Comparison of ENCODE assay signal across 1 cellular context in the genomic region with DNA sequence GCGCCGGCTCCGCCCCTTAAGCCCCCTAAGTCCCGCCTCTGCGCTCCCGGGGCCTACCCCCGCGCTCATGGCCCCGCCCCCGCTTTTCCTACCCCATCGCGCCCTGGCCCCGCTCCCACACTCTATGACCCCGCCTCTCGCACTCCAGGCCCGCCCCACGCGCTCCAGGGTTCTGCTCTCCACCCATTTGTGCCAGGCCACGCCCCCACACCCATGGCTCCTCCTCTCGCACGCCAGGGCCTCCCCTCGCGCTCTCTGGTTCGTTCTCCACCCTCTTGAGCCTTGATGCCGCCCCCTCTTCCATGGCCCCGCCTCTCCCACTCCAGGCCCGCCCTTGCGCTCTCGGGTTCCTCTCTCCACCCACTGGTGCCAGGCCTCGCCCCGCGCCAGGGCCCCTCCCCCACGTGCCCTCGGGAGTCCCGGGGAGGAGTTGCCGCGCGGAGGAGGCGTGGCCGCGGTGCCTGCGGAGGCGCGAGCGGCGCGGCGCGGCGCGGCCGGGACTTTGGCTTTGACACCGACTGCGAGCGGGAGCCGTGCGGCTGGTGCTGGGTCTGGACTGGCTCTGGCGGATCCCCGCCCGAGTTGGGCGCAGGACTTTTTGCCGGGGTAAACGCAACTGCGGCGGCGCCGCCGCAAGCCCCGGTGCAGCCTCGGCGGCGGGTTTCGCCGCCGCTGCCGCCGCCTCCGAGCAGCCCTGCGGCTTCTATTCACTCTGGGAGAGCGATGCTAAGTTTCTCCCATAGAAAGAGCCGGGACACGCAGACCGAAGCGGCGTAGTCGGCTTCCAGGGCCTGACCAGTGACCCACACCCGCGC.
TF ChIP-seq lines count a peak whose summit lies in the region.

TSS of gene EEPD1 (plus strand) at position 499 of the 815 bp plus-strand sequence. CDS start 1,071 bp downstream, outside the sequence.

TF ChIP-seq in HepG2, 621 proteins besides CTCF, POLR2A, EP300 and RAD21 (continued from another document and continues in another):
- peak; percentile 30; the same call in 1 of the 2 replicates for TF ChIP-seq HNF1B (CRISPR knock-in tag; IDR thresholded peaks at IDR 0.05)
- peak; percentile 73 for TF ChIP-seq PAXIP1 (CRISPR knock-in tag; conservative IDR thresholded peaks at IDR 0.05)
- TF ChIP-seq, protein P1, sequence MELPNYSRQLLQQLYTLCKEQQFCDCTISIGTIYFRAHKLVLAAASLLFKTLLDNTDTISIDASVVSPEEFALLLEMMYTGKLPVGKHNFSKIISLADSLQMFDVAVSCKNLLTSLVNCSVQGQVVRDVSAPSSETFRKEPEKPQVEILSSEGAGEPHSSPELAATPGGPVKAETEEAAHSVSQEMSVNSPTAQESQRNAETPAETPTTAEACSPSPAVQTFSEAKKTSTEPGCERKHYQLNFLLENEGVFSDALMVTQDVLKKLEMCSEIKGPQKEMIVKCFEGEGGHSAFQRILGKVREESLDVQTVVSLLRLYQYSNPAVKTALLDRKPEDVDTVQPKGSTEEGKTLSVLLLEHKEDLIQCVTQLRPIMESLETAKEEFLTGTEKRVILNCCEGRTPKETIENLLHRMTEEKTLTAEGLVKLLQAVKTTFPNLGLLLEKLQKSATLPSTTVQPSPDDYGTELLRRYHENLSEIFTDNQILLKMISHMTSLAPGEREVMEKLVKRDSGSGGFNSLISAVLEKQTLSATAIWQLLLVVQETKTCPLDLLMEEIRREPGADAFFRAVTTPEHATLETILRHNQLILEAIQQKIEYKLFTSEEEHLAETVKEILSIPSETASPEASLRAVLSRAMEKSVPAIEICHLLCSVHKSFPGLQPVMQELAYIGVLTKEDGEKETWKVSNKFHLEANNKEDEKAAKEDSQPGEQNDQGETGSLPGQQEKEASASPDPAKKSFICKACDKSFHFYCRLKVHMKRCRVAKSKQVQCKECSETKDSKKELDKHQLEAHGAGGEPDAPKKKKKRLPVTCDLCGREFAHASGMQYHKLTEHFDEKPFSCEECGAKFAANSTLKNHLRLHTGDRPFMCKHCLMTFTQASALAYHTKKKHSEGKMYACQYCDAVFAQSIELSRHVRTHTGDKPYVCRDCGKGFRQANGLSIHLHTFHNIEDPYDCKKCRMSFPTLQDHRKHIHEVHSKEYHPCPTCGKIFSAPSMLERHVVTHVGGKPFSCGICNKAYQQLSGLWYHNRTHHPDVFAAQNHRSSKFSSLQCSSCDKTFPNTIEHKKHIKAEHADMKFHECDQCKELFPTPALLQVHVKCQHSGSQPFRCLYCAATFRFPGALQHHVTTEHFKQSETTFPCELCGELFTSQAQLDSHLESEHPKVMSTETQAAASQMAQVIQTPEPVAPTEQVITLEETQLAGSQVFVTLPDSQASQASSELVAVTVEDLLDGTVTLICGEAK (IDR thresholded peaks at IDR 0.05), result no peak
- TF ChIP-seq, protein P1 (CRISPR knock-in tag; IDR thresholded peaks at IDR 0.05), result no peak
- TF ChIP-seq FOXA3 (CRISPR knock-in tag; IDR thresholded peaks at IDR 0.05), result peak; percentile 62
- no peak for TF ChIP-seq ZNF256 (CRISPR knock-in tag; conservative IDR thresholded peaks at IDR 0.05)
- no peak for TF ChIP-seq FOXJ3 (CRISPR knock-in tag; IDR thresholded peaks at IDR 0.05; ENCODE audit: borderline replicate concordance)
- TF ChIP-seq NFKBIZ (CRISPR knock-in tag; IDR thresholded peaks at IDR 0.05), result no peak
- TF ChIP-seq ZNF281 (CRISPR knock-in tag; IDR thresholded peaks at IDR 0.05; ENCODE audit: borderline replicate concordance), result peak; percentile 93
- peak; percentile 69 for TF ChIP-seq ZNF451 (CRISPR knock-in tag; IDR thresholded peaks at IDR 0.05)
- TF ChIP-seq, protein P2, sequence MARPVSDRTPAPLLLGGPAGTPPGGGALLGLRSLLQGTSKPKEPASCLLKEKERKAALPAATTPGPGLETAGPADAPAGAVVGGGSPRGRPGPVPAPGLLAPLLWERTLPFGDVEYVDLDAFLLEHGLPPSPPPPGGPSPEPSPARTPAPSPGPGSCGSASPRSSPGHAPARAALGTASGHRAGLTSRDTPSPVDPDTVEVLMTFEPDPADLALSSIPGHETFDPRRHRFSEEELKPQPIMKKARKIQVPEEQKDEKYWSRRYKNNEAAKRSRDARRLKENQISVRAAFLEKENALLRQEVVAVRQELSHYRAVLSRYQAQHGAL (CRISPR knock-in tag; IDR thresholded peaks at IDR 0.05; ENCODE audit: not compliant biosample characterization), result no peak
- peak; percentile 49; the same call in 1 of the 2 replicates for TF ChIP-seq TARDBP (CRISPR knock-in tag; IDR thresholded peaks at IDR 0.05)
- peak; percentile 80; the same call in 1 of the 2 replicates for TF ChIP-seq SALL2 (CRISPR knock-in tag; IDR thresholded peaks at IDR 0.05)
- no peak; the same call in 1 of the 2 replicates for TF ChIP-seq HINFP (CRISPR knock-in tag; IDR thresholded peaks at IDR 0.05; ENCODE audit: low read depth)
- TF ChIP-seq, protein P3, sequence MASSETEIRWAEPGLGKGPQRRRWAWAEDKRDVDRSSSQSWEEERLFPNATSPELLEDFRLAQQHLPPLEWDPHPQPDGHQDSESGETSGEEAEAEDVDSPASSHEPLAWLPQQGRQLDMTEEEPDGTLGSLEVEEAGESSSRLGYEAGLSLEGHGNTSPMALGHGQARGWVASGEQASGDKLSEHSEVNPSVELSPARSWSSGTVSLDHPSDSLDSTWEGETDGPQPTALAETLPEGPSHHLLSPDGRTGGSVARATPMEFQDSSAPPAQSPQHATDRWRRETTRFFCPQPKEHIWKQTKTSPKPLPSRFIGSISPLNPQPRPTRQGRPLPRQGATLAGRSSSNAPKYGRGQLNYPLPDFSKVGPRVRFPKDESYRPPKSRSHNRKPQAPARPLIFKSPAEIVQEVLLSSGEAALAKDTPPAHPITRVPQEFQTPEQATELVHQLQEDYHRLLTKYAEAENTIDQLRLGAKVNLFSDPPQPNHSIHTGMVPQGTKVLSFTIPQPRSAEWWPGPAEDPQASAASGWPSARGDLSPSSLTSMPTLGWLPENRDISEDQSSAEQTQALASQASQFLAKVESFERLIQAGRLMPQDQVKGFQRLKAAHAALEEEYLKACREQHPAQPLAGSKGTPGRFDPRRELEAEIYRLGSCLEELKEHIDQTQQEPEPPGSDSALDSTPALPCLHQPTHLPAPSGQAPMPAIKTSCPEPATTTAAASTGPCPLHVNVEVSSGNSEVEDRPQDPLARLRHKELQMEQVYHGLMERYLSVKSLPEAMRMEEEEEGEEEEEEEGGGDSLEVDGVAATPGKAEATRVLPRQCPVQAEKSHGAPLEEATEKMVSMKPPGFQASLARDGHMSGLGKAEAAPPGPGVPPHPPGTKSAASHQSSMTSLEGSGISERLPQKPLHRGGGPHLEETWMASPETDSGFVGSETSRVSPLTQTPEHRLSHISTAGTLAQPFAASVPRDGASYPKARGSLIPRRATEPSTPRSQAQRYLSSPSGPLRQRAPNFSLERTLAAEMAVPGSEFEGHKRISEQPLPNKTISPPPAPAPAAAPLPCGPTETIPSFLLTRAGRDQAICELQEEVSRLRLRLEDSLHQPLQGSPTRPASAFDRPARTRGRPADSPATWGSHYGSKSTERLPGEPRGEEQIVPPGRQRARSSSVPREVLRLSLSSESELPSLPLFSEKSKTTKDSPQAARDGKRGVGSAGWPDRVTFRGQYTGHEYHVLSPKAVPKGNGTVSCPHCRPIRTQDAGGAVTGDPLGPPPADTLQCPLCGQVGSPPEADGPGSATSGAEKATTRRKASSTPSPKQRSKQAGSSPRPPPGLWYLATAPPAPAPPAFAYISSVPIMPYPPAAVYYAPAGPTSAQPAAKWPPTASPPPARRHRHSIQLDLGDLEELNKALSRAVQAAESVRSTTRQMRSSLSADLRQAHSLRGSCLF (CRISPR knock-in tag; IDR thresholded peaks at IDR 0.05; ENCODE audit: borderline replicate concordance), result no peak
- TF ChIP-seq NFATC3 (CRISPR knock-in tag; IDR thresholded peaks at IDR 0.05), result no peak
